Comparison of ENCODE assay signal across 8 cellular contexts in the genomic region with DNA sequence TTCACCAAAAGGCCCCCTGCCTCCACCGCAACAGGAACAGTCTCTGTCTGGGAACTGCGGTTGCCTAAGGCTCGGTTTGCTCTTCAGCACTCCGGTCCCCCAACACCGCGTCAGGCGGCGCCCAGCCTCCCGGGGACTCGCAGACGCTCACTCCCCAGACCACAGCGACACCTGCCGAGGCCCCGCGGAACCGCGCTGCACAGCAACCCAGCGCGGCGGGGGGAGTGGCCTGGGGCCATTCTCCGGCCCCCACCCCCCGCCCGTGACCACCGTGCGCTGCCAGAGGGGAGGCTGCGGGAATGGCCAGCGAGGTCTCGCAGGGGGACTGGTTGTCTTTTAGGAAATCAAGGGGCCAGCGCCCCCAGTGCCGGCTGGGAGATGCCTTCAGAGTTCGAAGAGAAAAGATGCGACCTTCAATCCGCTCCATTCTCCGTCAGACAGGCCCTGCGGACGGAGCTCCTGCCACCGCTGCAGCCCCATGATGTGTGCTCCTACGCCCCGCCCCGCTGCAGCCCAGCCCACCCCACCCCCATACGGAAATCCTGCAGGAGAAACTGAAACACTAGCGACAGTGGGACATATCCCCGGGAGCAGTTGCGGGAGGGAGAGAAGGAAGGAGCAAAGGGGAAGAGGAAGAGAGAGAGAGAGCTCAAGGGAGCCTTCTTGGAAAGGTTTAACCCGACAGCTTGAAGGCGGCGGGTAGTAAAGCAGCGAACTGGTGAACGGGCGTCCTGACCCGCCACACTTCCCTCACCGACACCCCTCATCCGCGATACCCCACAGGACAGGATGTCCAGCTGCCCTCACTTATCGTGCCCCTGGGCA.
DNase-seq lines count a peak whose midpoint lies in the region; TF ChIP-seq lines count a peak whose summit lies in the region.

No MANE protein-coding gene starts in this region.

- no peaks in the 10 kb centered on the region for H3K36me3 Mint-ChIP-seq in activated naive CD4-positive, alpha-beta T cell treated with anti-CD3 and anti-CD28 coated beads, Interleukin-2, amount 10 ng/mL, durations not matched to agents 7 days and 5 days

- TF ChIP-seq EP300 in suprapubic skin (IDR thresholded peaks at IDR 0.05): no peak

- peak overlapping the region; percentile 82 for H3K27ac ChIP-seq in suprapubic skin

- peak overlapping the region; percentile 64 for H3K27ac Mint-ChIP-seq in activated naive CD4-positive, alpha-beta T cell treated with anti-CD3 and anti-CD28 coated beads, Interleukin-2, amount 10 ng/mL, durations not matched to agents 7 days and 5 days

- TF ChIP-seq CTCF in suprapubic skin (IDR thresholded peaks at IDR 0.05): peak; percentile 41 to 97

- H3K4me1 ChIP-seq in suprapubic skin: peaks cover 16% of the 10 kb centered on the region

- H3K9me3 Mint-ChIP-seq in activated naive CD4-positive, alpha-beta T cell treated with anti-CD3 and anti-CD28 coated beads, Interleukin-2, amount 10 ng/mL, durations not matched to agents 7 days and 5 days: no peaks in the 10 kb centered on the region

- peak overlapping the region; percentile 66 for H3K4me3 ChIP-seq in suprapubic skin

- 0% methylated on average over 29 of the region's 55 CpGs for WGBS in suprapubic skin

- H3K27me3 Mint-ChIP-seq in activated naive CD4-positive, alpha-beta T cell treated with anti-CD3 and anti-CD28 coated beads, Interleukin-2, amount 10 ng/mL, durations not matched to agents 7 days and 5 days: peaks cover 50% of the 10 kb centered on the region

- TF ChIP-seq POLR2A in suprapubic skin (IDR thresholded peaks at IDR 0.05): no peak

- H3K4me3 Mint-ChIP-seq in activated naive CD4-positive, alpha-beta T cell treated with anti-CD3 and anti-CD28 coated beads, Interleukin-2, amount 10 ng/mL, durations not matched to agents 7 days and 5 days: peak overlapping the region; percentile 74

- peaks cover 12% of the 10 kb centered on the region for H3K4me1 Mint-ChIP-seq in activated naive CD4-positive, alpha-beta T cell treated with anti-CD3 and anti-CD28 coated beads, Interleukin-2, amount 10 ng/mL, durations not matched to agents 7 days and 5 days

- DNase-seq in EH (ENCODE audit: low read depth) (peak; percentile 84), GOT3 (lab: John Stamatoyannopoulos, UW) (peak; percentile 86), LHCN-M2 (ENCODE audit: low read depth) (peak; percentile 76), SHP77 treated with DMSO at 0.1 percent for 48 hours (lab: John Stamatoyannopoulos, UW) (peak; percentile 86), globus pallidus (ENCODE audit: low spot score) (peak; percentile 90), occipital lobe (lab: John Stamatoyannopoulos, UW) (peak; percentile 91), suprapubic skin (ENCODE audit: low spot score in 2 of 2) (peak; percentile 90 to 91)
- peak; percentile 87 for DNase-seq in activated naive CD4-positive, alpha-beta T cell treated with anti-CD3 and anti-CD28 coated beads, Interleukin-2, amount 10 ng/mL, durations not matched to agents 7 days and 5 days

- peaks cover 13% of the 10 kb centered on the region for H3K27me3 ChIP-seq in suprapubic skin

- no peaks in the 10 kb centered on the region for H3K36me3 ChIP-seq in suprapubic skin

- CTCF ChIA-PET in activated naive CD4-positive, alpha-beta T cell treated with anti-CD3 and anti-CD28 coated beads, Interleukin-2, amount 10 ng/mL, durations not matched to agents 7 days and 5 days (lab: Charles Lee): interaction anchor here (0.7 to 2.9 kb wide), 8 partner anchors 8 to 280 kb away, joined by 3 to 23 read pairs (median 3); no protein-coding TSS in a partner anchor

- H3K9me3 ChIP-seq in suprapubic skin: no peaks in the 10 kb centered on the region

Comparison
In these comparisons a context has a peak if more than half of its experiments do, and no peak if none do; other contexts are left out.
1. Peak in every context shown above with its lines: DNase-seq, H3K4me3 ChIP-seq and H3K27ac ChIP-seq.